14 cellular contexts compared by ENCODE assay signal in the genomic region with DNA sequence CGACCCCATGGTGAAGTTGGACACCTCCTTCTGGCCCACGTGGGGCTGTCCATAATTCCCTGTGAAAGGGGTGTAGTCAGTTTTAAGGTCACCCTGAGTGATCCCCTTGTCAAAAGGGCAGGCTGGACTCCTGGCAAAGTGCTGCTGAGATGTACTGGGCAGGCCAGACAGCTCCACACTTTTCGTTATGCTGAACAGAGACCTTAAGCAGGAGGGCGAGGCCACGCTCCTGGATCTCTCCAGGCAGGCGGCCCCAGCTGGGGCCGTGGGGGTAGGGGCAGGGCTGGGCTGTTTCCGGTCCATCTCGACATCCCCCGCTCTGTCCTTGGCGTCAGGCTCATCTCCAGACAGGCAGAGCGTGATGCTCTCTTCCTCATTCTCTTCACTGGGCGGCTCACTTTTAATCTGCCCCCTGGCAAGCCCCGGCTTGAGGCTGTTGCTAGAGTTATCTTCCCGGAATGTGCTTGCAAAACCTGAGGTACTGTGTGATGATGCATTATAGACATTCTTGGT. TPM values are rescaled to one million over a fixed set of nuclear protein-coding genes. Genes with fewer than 3 reads are reported as not detected.
A peak's percentile ranks its signal among the peaks of the same experiment; 100 is the strongest.
DNase-seq lines count a peak whose midpoint lies in the region; ATAC-seq and TF ChIP-seq lines count a peak whose summit lies in the region.
"Had no signal": no experiment of that assay in that cellular context is flagged by ENCODE, and none has a peak within 500 bp of the region (broad histone marks: within the 10 kb centered on the region; RNA-seq: fewer than 3 reads in every experiment).

No MANE protein-coding gene starts in this region.

- no peaks in the 10 kb centered on the region for H3K36me3 ChIP-seq in lower lobe of right lung
- H3K36me3 ChIP-seq: brain microvascular endothelial cell had no signal

- no peak for TF ChIP-seq CTCF in CD14-positive monocyte (IDR thresholded peaks at IDR 0.05)
- TF ChIP-seq CTCF in lower lobe of right lung (IDR thresholded peaks at IDR 0.05) = no peak

- ATAC-seq in lower lobe of right lung = peak; percentile 20 to 41
- ATAC-seq in GM21526 (IDR thresholded peaks at IDR 0.05; ENCODE audit: low FRiP score, unreplicated experiment) = no peak

- intact Hi-C loops in CD14-positive monocyte (cut with micrococcal nuclease) (no loop called here), lower lobe of right lung (cut with DNase I) (no loop called here)

- peaks cover 42% of the 10 kb centered on the region for H3K4me1 Mint-ChIP-seq in CD14-positive monocyte
- H3K4me1 Mint-ChIP-seq in activated naive CD8-positive, alpha-beta T cell treated with anti-CD3 and anti-CD28 coated beads for 36 hours = peaks cover 78% of the 10 kb centered on the region

- peaks cover 2 to 7% (median 4%) of the 10 kb centered on the region in 3 donors for H3K27me3 Mint-ChIP-seq in CD14-positive monocyte (ENCODE audit: low read depth in 3 of 3)
- H3K27me3 Mint-ChIP-seq in activated naive CD8-positive, alpha-beta T cell treated with anti-CD3 and anti-CD28 coated beads for 36 hours = no peaks in the 10 kb centered on the region

- no peaks in the 10 kb centered on the region for H3K9me3 ChIP-seq in lower lobe of right lung
- H3K9me3 ChIP-seq: esophagus squamous epithelium had no signal

- no peak overlapping the region for H3K27ac ChIP-seq in lower lobe of right lung
- H3K27ac ChIP-seq: brain microvascular endothelial cell, esophagus squamous epithelium had no signal

- H3K4me1 ChIP-seq in lower lobe of right lung = no peaks in the 10 kb centered on the region
- H3K4me1 ChIP-seq: esophagus squamous epithelium had no signal

- H3K27me3 ChIP-seq in lower lobe of right lung (ENCODE audit: low read depth) = no peaks in the 10 kb centered on the region
- H3K27me3 ChIP-seq: brain microvascular endothelial cell, esophagus squamous epithelium had no signal

- H3K9me3 Mint-ChIP-seq in CD14-positive monocyte = no peaks in the 10 kb centered on the region
- H3K9me3 Mint-ChIP-seq in activated naive CD8-positive, alpha-beta T cell treated with anti-CD3 and anti-CD28 coated beads for 36 hours = no peaks in the 10 kb centered on the region

- H3K27ac Mint-ChIP-seq in CD14-positive monocyte = peak overlapping the region in 1 of 7 donors; percentile 30
- peak overlapping the region; percentile 84 for H3K27ac Mint-ChIP-seq in activated naive CD8-positive, alpha-beta T cell treated with anti-CD3 and anti-CD28 coated beads for 36 hours

- no peaks in the 10 kb centered on the region for H3K36me3 Mint-ChIP-seq in CD14-positive monocyte
- peaks cover 77% of the 10 kb centered on the region for H3K36me3 Mint-ChIP-seq in activated naive CD8-positive, alpha-beta T cell treated with anti-CD3 and anti-CD28 coated beads for 36 hours

- no peak overlapping the region for H3K4me3 ChIP-seq in lower lobe of right lung
- H3K4me3 ChIP-seq: esophagus squamous epithelium had no signal

- DNase-seq in CD14-positive monocyte (ENCODE audit: low spot score) = peak; percentile 48
- DNase-seq in MV-4-11 (lab: John Stamatoyannopoulos, UW) = peak; percentile 81
- no peak for DNase-seq in activated naive CD8-positive, alpha-beta T cell treated with anti-CD3 and anti-CD28 coated beads for 36 hours
- DNase-seq in lower lobe of right lung = no peak
- no peak for DNase-seq in AG20443 (ENCODE audit: low spot score)
- DNase-seq in GM03348 (ENCODE audit: low spot score) = no peak
- DNase-seq in activated CD4-positive, alpha-beta T cell treated with anti-CD3 and anti-CD28 coated beads, Interleukin-2, amount 50 U/mL, for 4 hours = no peak
- DNase-seq: esophagus squamous epithelium, SIG-M5 had no signal

- H3K4me3 Mint-ChIP-seq in CD14-positive monocyte = no peak overlapping the region
- H3K4me3 Mint-ChIP-seq in activated naive CD8-positive, alpha-beta T cell treated with anti-CD3 and anti-CD28 coated beads for 36 hours = no peak overlapping the region

RNA-seq across cellular contexts. Expression of a gene that starts 56.7 kb away (rescaled TPM):
- polyA plus RNA-seq in CD14-positive monocyte = not detected
- total RNA-seq in activated naive CD8-positive, alpha-beta T cell treated with anti-CD3 and anti-CD28 coated beads for 36 hours = not detected
- total RNA-seq in lower lobe of right lung = not detected
- total RNA-seq: esophagus squamous epithelium, occipital lobe, subcutaneous adipose tissue had no signal
- polyA plus RNA-seq: BJ had no signal

Comparison
In these comparisons a context has a peak if more than half of its experiments do, and no peak if none do; other contexts are left out.
1. DNase-seq: peak in CD14-positive monocyte (single experiment) and MV-4-11 (single experiment); none in activated naive CD8-positive, alpha-beta T cell treated with anti-CD3 and anti-CD28 coated beads for 36 hours (single experiment), lower lobe of right lung (single experiment), AG20443 (single experiment), GM03348 (single experiment) and activated CD4-positive, alpha-beta T cell treated with anti-CD3 and anti-CD28 coated beads, Interleukin-2, amount 50 U/mL, for 4 hours (0 of 2).